Comparison of ENCODE assay signal across 8 cellular contexts in the genomic region with DNA sequence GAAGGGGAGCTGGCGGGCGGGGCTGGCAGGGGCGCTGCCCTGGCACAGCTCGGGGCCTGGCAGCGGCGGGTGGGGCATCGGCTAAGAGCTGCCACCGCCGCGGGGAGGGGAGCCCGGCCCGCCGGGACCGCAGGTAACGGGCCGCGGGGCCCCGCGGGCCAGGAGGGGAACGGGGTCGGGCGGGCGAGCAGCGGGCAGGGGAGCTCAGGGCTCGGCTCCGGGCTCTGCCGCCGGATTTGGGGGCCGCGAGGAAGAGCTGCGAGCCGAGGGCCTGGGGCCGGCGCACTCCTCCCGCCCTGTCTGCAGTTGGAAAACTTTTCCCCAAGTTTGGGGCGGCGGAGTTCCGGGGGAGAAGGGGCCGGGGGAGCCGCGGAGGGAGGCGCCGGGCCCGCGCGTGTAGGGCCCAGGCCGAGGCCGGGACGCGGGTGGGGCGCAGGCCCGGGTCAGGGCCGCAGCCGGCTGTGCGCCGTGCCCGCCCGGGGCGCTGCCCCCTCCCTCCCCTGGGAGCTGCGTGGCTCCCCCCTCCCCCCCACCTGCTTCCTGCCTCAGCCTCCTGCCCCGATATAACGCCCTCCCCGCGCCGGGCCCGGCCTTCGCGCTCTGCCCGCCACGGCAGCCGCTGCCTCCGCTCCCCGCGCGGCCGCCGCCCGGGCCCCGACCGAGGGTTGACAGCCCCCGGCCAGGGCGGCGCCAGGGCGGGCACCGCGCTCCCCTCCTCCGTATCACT. TPM values are rescaled to one million over a fixed set of nuclear protein-coding genes. Genes with fewer than 3 reads are reported as not detected.
DNase-seq lines count a peak whose midpoint lies in the region; FAIRE-seq and TF ChIP-seq lines count a peak whose summit lies in the region.

No MANE protein-coding gene starts in this region.

- H3K36me3 Mint-ChIP-seq in activated naive CD4-positive, alpha-beta T cell treated with anti-CD3 and anti-CD28 coated beads, Interleukin-2, amount 50 U/mL, for 24 hours, result peaks cover 8% of the 10 kb centered on the region
- peaks cover 13% of the 10 kb centered on the region for H3K36me3 Mint-ChIP-seq in stimulated activated naive CD8-positive, alpha-beta T cell treated with anti-CD3 and anti-CD28 coated beads, Interleukin-15, Interleukin-2, amounts not matched to agents 100 ng/mL and 50 ng/mL, for 24 hours (ENCODE audit: low read depth)

- no peaks in the 10 kb centered on the region for H3K9me1 ChIP-seq in keratinocyte (ENCODE audit: control insufficient read depth, extremely low read depth, insufficient read depth, low read length)

- no peaks in the 10 kb centered on the region for H3K9me3 ChIP-seq in keratinocyte (ENCODE audit: control insufficient read depth, low read depth, low read length)

- TF ChIP-seq CTCF in keratinocyte (optimal IDR thresholded peaks at IDR 0.05 in 1 of 3, IDR thresholded peaks at IDR 0.05 in 1 of 3, conservative IDR thresholded peaks at IDR 0.05 in 1 of 3; ENCODE audit: extremely low read depth in 1 of 3, insufficient read depth in 2 of 3, low read length in 3 of 3), result no peak

- H3K27ac ChIP-seq in keratinocyte (ENCODE audit: control insufficient read depth, insufficient read depth, low read length), result no peak overlapping the region

- H3K27me3 Mint-ChIP-seq in activated naive CD4-positive, alpha-beta T cell treated with anti-CD3 and anti-CD28 coated beads, Interleukin-2, amount 50 U/mL, for 24 hours, result peaks cover 4% of the 10 kb centered on the region
- H3K27me3 Mint-ChIP-seq in stimulated activated naive CD8-positive, alpha-beta T cell treated with anti-CD3 and anti-CD28 coated beads, Interleukin-15, Interleukin-2, amounts not matched to agents 100 ng/mL and 50 ng/mL, for 24 hours, result peaks cover 12% of the 10 kb centered on the region

- H3K4me1 Mint-ChIP-seq in activated naive CD4-positive, alpha-beta T cell treated with anti-CD3 and anti-CD28 coated beads, Interleukin-2, amount 50 U/mL, for 24 hours, result peaks cover 27% of the 10 kb centered on the region
- peaks cover 44% of the 10 kb centered on the region for H3K4me1 Mint-ChIP-seq in stimulated activated naive CD8-positive, alpha-beta T cell treated with anti-CD3 and anti-CD28 coated beads, Interleukin-15, Interleukin-2, amounts not matched to agents 100 ng/mL and 50 ng/mL, for 24 hours (ENCODE audit: low read depth)

- H3K9ac ChIP-seq in keratinocyte (ENCODE audit: control insufficient read depth, extremely low read depth, insufficient read depth, low read length), result peak overlapping the region; percentile 56

- peaks cover 15% of the 10 kb centered on the region for H3K27me3 ChIP-seq in keratinocyte (ENCODE audit: control insufficient read depth, extremely low read depth, insufficient read depth, low read length)

- in situ Hi-C loops in KBM-7 (cut with MboI; ENCODE audit: low pct_unique_long_range_greater_than_20kb, low sequenced_read_pairs), result loop anchor here (25.0 kb wide), 1 partner anchor 182 kb away; no protein-coding TSS in a partner anchor

- H3K27ac Mint-ChIP-seq in activated naive CD4-positive, alpha-beta T cell treated with anti-CD3 and anti-CD28 coated beads, Interleukin-2, amount 50 U/mL, for 24 hours, result no peak overlapping the region
- no peak overlapping the region for H3K27ac Mint-ChIP-seq in stimulated activated naive CD8-positive, alpha-beta T cell treated with anti-CD3 and anti-CD28 coated beads, Interleukin-15, Interleukin-2, amounts not matched to agents 100 ng/mL and 50 ng/mL, for 24 hours

- no peak overlapping the region for H2AFZ ChIP-seq in keratinocyte (ENCODE audit: control insufficient read depth, low read length)

- peak overlapping the region; percentile 80 for H3K4me3 Mint-ChIP-seq in activated naive CD4-positive, alpha-beta T cell treated with anti-CD3 and anti-CD28 coated beads, Interleukin-2, amount 50 U/mL, for 24 hours
- peak overlapping the region; percentile 72 for H3K4me3 Mint-ChIP-seq in stimulated activated naive CD8-positive, alpha-beta T cell treated with anti-CD3 and anti-CD28 coated beads, Interleukin-15, Interleukin-2, amounts not matched to agents 100 ng/mL and 50 ng/mL, for 24 hours

- DNase-seq in activated CD4-positive, alpha-beta T cell treated with anti-CD3 and anti-CD28 coated beads for 4 hours, result peak; percentile 46 to 48
- DNase-seq in activated CD4-positive, alpha-beta T cell treated with anti-CD3 and anti-CD28 coated beads for 1 hour, result no peak
- DNase-seq in keratinocyte (ENCODE audit: low read depth, low spot score) (no peak), KBM-7 (no peak), nucleus accumbens (lab: John Stamatoyannopoulos, UW) (no peak), anterior cingulate cortex (lab: John Stamatoyannopoulos, UW) (no peak)

- no peaks in the 10 kb centered on the region for H3K9me3 Mint-ChIP-seq in activated naive CD4-positive, alpha-beta T cell treated with anti-CD3 and anti-CD28 coated beads, Interleukin-2, amount 50 U/mL, for 24 hours
- no peaks in the 10 kb centered on the region for H3K9me3 Mint-ChIP-seq in stimulated activated naive CD8-positive, alpha-beta T cell treated with anti-CD3 and anti-CD28 coated beads, Interleukin-15, Interleukin-2, amounts not matched to agents 100 ng/mL and 50 ng/mL, for 24 hours

- H4K20me1 ChIP-seq in keratinocyte (ENCODE audit: control insufficient read depth, extremely low read depth, insufficient read depth, low read length), result peaks cover 9% of the 10 kb centered on the region

- H3K4me3 ChIP-seq in keratinocyte (ENCODE audit: control insufficient read depth in 2 of 3, extremely low read depth in 1 of 3, insufficient read depth in 2 of 3, low read depth in 1 of 3, low read length in 3 of 3), result peak overlapping the region; percentile 43 to 70 (median 57)

- H3K36me3 ChIP-seq in keratinocyte (ENCODE audit: control insufficient read depth in 2 of 2, extremely low read depth in 1 of 2, insufficient read depth in 2 of 2, low read length in 2 of 2), result peaks cover under 1 to 1% of the 10 kb centered on the region in 2 experiments

- H3K4me1 ChIP-seq in keratinocyte (ENCODE audit: control insufficient read depth, extremely low read depth, insufficient read depth, low read length), result peaks cover 14% of the 10 kb centered on the region

- FAIRE-seq in keratinocyte (lab: Jason Lieb, UNC), result no peak

- dilution Hi-C loops in keratinocyte (cut with MboI; ENCODE audit: extremely low pct_ligation_motif_present, low sequenced_read_pairs), result no loop called here

- H3K4me2 ChIP-seq in keratinocyte (ENCODE audit: control insufficient read depth, extremely low read depth, insufficient read depth, low read depth, low read length), result peak overlapping the region; percentile 78

- H3K79me2 ChIP-seq in keratinocyte (ENCODE audit: control insufficient read depth, insufficient read depth, low read length), result peaks cover 5% of the 10 kb centered on the region

RNA-seq across cellular contexts. Expression of gene HIC1, which starts 0.8 kb away (rescaled TPM):
- 0.64 to 1.1 TPM (median 0.92 TPM) in 3 replicates for polyA plus RNA-seq in keratinocyte
- polyA plus RNA-seq in keratinocyte (2011; ENCODE audit: low read depth), result not detected
- 0.23 and 0.82 TPM in 2 replicates for polyA plus RNA-seq in keratinocyte (2011; cell fraction: cytosol; rRNA removed)
- polyA plus RNA-seq in keratinocyte (2011; cell fraction: nucleus; rRNA removed), result 1.4 and 1.5 TPM in 2 replicates
- 0.45 and 1.7 TPM in 2 replicates for polyA plus RNA-seq in keratinocyte (2012; ENCODE audit: low replicate concordance)
- polyA minus RNA-seq in keratinocyte, result 0.58 to 1.4 TPM (median 1.3 TPM) in 3 replicates
- polyA minus RNA-seq in keratinocyte (2011; cell fraction: cytosol; rRNA and poly(A)+ RNA removed), result 6.5 TPM
- 2.1 and 3.1 TPM in 2 replicates for polyA minus RNA-seq in keratinocyte (2011; cell fraction: nucleus; rRNA and poly(A)+ RNA removed)

RNA-seq across cellular contexts. Expression of gene OVCA2, which starts 13.8 kb away (rescaled TPM):
- 41.2 to 58.1 TPM (median 53.5 TPM) in 3 replicates for polyA plus RNA-seq in keratinocyte
- polyA plus RNA-seq in keratinocyte (2011; ENCODE audit: low read depth), result 3.8 TPM
- polyA plus RNA-seq in keratinocyte (2011; cell fraction: cytosol; rRNA removed), result 49.1 and 57.0 TPM in 2 replicates
- polyA plus RNA-seq in keratinocyte (2011; cell fraction: nucleus; rRNA removed), result 17.6 and 24.7 TPM in 2 replicates
- 31.2 and 45.0 TPM in 2 replicates for polyA plus RNA-seq in keratinocyte (2012; ENCODE audit: low replicate concordance)
- polyA minus RNA-seq in keratinocyte, result 31.3 to 46.1 TPM (median 45.4 TPM) in 3 replicates
- polyA minus RNA-seq in keratinocyte (2011; cell fraction: cytosol; rRNA and poly(A)+ RNA removed), result 34.9 TPM
- polyA minus RNA-seq in keratinocyte (2011; cell fraction: nucleus; rRNA and poly(A)+ RNA removed), result 3.7 and 4.8 TPM in 2 replicates

RNA-seq across cellular contexts. Expression of gene DPH1, which starts 25.7 kb away (rescaled TPM):
- polyA plus RNA-seq in keratinocyte, result 18.9 to 28.8 TPM (median 22.6 TPM) in 3 replicates
- polyA plus RNA-seq in keratinocyte (2011; ENCODE audit: low read depth), result 25.6 TPM
- polyA plus RNA-seq in keratinocyte (2011; cell fraction: cytosol; rRNA removed), result 16.4 and 23.0 TPM in 2 replicates
- 60.2 and 66.6 TPM in 2 replicates for polyA plus RNA-seq in keratinocyte (2011; cell fraction: nucleus; rRNA removed)
- 20.3 and 26.1 TPM in 2 replicates for polyA plus RNA-seq in keratinocyte (2012; ENCODE audit: low replicate concordance)
- 20.7 to 57.0 TPM (median 32.0 TPM) in 3 replicates for polyA minus RNA-seq in keratinocyte
- polyA minus RNA-seq in keratinocyte (2011; cell fraction: cytosol; rRNA and poly(A)+ RNA removed), result 24.7 TPM
- polyA minus RNA-seq in keratinocyte (2011; cell fraction: nucleus; rRNA and poly(A)+ RNA removed), result 19.8 and 26.3 TPM in 2 replicates

RNA-seq across cellular contexts. Expression of gene RTN4RL1, which starts 30.5 kb away (rescaled TPM):
- 2.3 to 3.4 TPM (median 2.4 TPM) in 3 replicates for polyA plus RNA-seq in keratinocyte
- polyA plus RNA-seq in keratinocyte (2011; ENCODE audit: low read depth), result 2.1 TPM
- 1.5 and 2.8 TPM in 2 replicates for polyA plus RNA-seq in keratinocyte (2011; cell fraction: cytosol; rRNA removed)
- 4.2 and 6.1 TPM in 2 replicates for polyA plus RNA-seq in keratinocyte (2011; cell fraction: nucleus; rRNA removed)
- 3.4 and 3.8 TPM in 2 replicates for polyA plus RNA-seq in keratinocyte (2012; ENCODE audit: low replicate concordance)
- 1.1 to 2.0 TPM (median 1.4 TPM) in 3 replicates for polyA minus RNA-seq in keratinocyte
- 5.8 TPM for polyA minus RNA-seq in keratinocyte (2011; cell fraction: cytosol; rRNA and poly(A)+ RNA removed)
- polyA minus RNA-seq in keratinocyte (2011; cell fraction: nucleus; rRNA and poly(A)+ RNA removed), result 4.0 and 4.9 TPM in 2 replicates

Comparison
In these comparisons a context has a peak if more than half of its experiments do, and no peak if none do; other contexts are left out.
1. DNase-seq: peak in activated CD4-positive, alpha-beta T cell treated with anti-CD3 and anti-CD28 coated beads for 4 hours (2 of 2); none in activated CD4-positive, alpha-beta T cell treated with anti-CD3 and anti-CD28 coated beads for 1 hour (single experiment), keratinocyte (single experiment), KBM-7 (single experiment), nucleus accumbens (0 of 56) and anterior cingulate cortex (0 of 58).